Comparison of ENCODE assay signal across 2 cellular contexts in genomic region chr12:105294886-105295479, GRCh38.
TF ChIP-seq lines count a peak whose summit lies in the region.

No MANE protein-coding gene starts in this region.

TF ChIP-seq in A549, 52 proteins besides CTCF, POLR2A, EP300 and RAD21:
- TF ChIP-seq POLR2AphosphoS2 (conservative IDR thresholded peaks at IDR 0.05; ENCODE audit: low read length), result no peak
- no peak for TF ChIP-seq HOXA7 (CRISPR knock-in tag; IDR thresholded peaks at IDR 0.05)
- TF ChIP-seq JUNB (IDR thresholded peaks at IDR 0.05), result no peak
- TF ChIP-seq REST (IDR thresholded peaks at IDR 0.05), result no peak
- TF ChIP-seq NFE2L2 (conservative IDR thresholded peaks at IDR 0.05; ENCODE audit: low read length), result peak; percentile 76
- TF ChIP-seq PBX3 (IDR thresholded peaks at IDR 0.05), result no peak
- no peak for TF ChIP-seq GATA3 (IDR thresholded peaks at IDR 0.05; ENCODE audit: borderline replicate concordance)
- TF ChIP-seq HOXB5 (CRISPR knock-in tag; IDR thresholded peaks at IDR 0.05), result no peak
- TF ChIP-seq HDAC2 (IDR thresholded peaks at IDR 0.05), result no peak
- TF ChIP-seq HEYL (CRISPR knock-in tag; IDR thresholded peaks at IDR 0.05), result no peak
- no peak for TF ChIP-seq RNF2 (IDR thresholded peaks at IDR 0.05; ENCODE audit: borderline replicate concordance, low read depth)
- no peak for TF ChIP-seq ZNF302 (CRISPR knock-in tag; IDR thresholded peaks at IDR 0.05)
- TF ChIP-seq HMGXB4 (CRISPR knock-in tag; IDR thresholded peaks at IDR 0.05; ENCODE audit: borderline replicate concordance), result no peak
- no peak for TF ChIP-seq FOSB (CRISPR knock-in tag; IDR thresholded peaks at IDR 0.05)
- TF ChIP-seq HOXB13 (CRISPR knock-in tag; IDR thresholded peaks at IDR 0.05; ENCODE audit: low read depth), result no peak
- TF ChIP-seq CBX2 (IDR thresholded peaks at IDR 0.05; ENCODE audit: borderline replicate concordance, low read depth), result no peak
- TF ChIP-seq MAFK (IDR thresholded peaks at IDR 0.05; ENCODE audit: partially characterized antibody), result peak; percentile 91
- TF ChIP-seq MAX (IDR thresholded peaks at IDR 0.05), result no peak
- TF ChIP-seq JUN (IDR thresholded peaks at IDR 0.05), result no peak
- TF ChIP-seq FOSL2 (IDR thresholded peaks at IDR 0.05), result no peak
- TF ChIP-seq FOSL2 (CRISPR knock-in tag; IDR thresholded peaks at IDR 0.05), result peak; percentile 9; the same call in 1 of the 2 replicates
- TF ChIP-seq TP53 (CRISPR knock-in tag; IDR thresholded peaks at IDR 0.05), result no peak

TF ChIP-seq in K562, 482 proteins besides CTCF, POLR2A, EP300 and RAD21:
- TF ChIP-seq SMARCC2 (IDR thresholded peaks at IDR 0.05; ENCODE audit: low read depth) (no peak), KLF1 (tag; IDR thresholded peaks at IDR 0.05) (no peak), CTCFL (IDR thresholded peaks at IDR 0.05; ENCODE audit: borderline replicate concordance, insufficient read depth, low read depth, low read length, poor library complexity, severe bottlenecking) (no peak), SMAD3 (CRISPR knock-in tag; conservative IDR thresholded peaks at IDR 0.05) (no peak), ETV1 (tag; conservative IDR thresholded peaks at IDR 0.05; ENCODE audit: low read depth) (no peak), PHB (CRISPR knock-in tag; IDR thresholded peaks at IDR 0.05) (no peak), PRMT5 (CRISPR knock-in tag; IDR thresholded peaks at IDR 0.05) (no peak), HMGXB4 (CRISPR knock-in tag; IDR thresholded peaks at IDR 0.05) (no peak), MAFK (IDR thresholded peaks at IDR 0.05; ENCODE audit: low read length) (peak; percentile 25; the same call in 1 of the 2 replicates), NR2C2 (CRISPR knock-in tag; IDR thresholded peaks at IDR 0.05) (no peak), NR2C2 (tag; IDR thresholded peaks at IDR 0.05) (no peak), ZNF41 (CRISPR knock-in tag; conservative IDR thresholded peaks at IDR 0.05) (no peak), C11orf30 (IDR thresholded peaks at IDR 0.05; ENCODE audit: low read depth) (peak; percentile 46; the same call in 1 of the 2 replicates), MAFF (IDR thresholded peaks at IDR 0.05; ENCODE audit: low read length) (0 out of 2 replicates have a peak, but pooled peaks have one; percentile 19), ZNF407 (IDR thresholded peaks at IDR 0.05; ENCODE audit: low read depth) (no peak), NFE2L1 (tag; IDR thresholded peaks at IDR 0.05; ENCODE audit: borderline replicate concordance, low read depth) (peak; percentile 53; the same call in 1 of the 2 replicates), MCM7 (IDR thresholded peaks at IDR 0.05) (no peak), ZNF316 (IDR thresholded peaks at IDR 0.05) (peak; percentile 57), ZC3H4 (CRISPR knock-in tag; IDR thresholded peaks at IDR 0.05; ENCODE audit: borderline replicate concordance) (no peak), MTA2 (IDR thresholded peaks at IDR 0.05; ENCODE audit: low read depth) (no peak), MAFG (tag; conservative IDR thresholded peaks at IDR 0.05) (peak; percentile 74), TCF15 (CRISPR knock-in tag; IDR thresholded peaks at IDR 0.05) (no peak), MTA3 (IDR thresholded peaks at IDR 0.05; ENCODE audit: borderline replicate concordance) (no peak), TAL1 (IDR thresholded peaks at IDR 0.05) (no peak), SRSF9 (IDR thresholded peaks at IDR 0.05; ENCODE audit: borderline replicate concordance, low read depth, low read length) (no peak), ILK (tag; IDR thresholded peaks at IDR 0.05; ENCODE audit: borderline replicate concordance, low read depth) (no peak), RHOXF2B (CRISPR knock-in tag; conservative IDR thresholded peaks at IDR 0.05) (no peak), TCF7 (IDR thresholded peaks at IDR 0.05; ENCODE audit: borderline replicate concordance) (no peak), ARHGAP35 (IDR thresholded peaks at IDR 0.05; ENCODE audit: partially characterized antibody) (no peak), TARDBP (IDR thresholded peaks at IDR 0.05) (no peak), ZC3H11A (IDR thresholded peaks at IDR 0.05; ENCODE audit: low read depth, low read length) (no peak), EP400 (IDR thresholded peaks at IDR 0.05) (no peak), DNMT1 (IDR thresholded peaks at IDR 0.05) (no peak), MBD2 (IDR thresholded peaks at IDR 0.05; ENCODE audit: borderline replicate concordance, low read depth) (no peak), MEIS2 (IDR thresholded peaks at IDR 0.05; ENCODE audit: partially characterized antibody) (no peak), FOXO4 (CRISPR knock-in tag; IDR thresholded peaks at IDR 0.05) (no peak), SMARCA5 (IDR thresholded peaks at IDR 0.05) (no peak)
TF ChIP-seq in K562: peak in this region for 6.
